ENCODE assay signal across 21 cellular contexts in the genomic region with DNA sequence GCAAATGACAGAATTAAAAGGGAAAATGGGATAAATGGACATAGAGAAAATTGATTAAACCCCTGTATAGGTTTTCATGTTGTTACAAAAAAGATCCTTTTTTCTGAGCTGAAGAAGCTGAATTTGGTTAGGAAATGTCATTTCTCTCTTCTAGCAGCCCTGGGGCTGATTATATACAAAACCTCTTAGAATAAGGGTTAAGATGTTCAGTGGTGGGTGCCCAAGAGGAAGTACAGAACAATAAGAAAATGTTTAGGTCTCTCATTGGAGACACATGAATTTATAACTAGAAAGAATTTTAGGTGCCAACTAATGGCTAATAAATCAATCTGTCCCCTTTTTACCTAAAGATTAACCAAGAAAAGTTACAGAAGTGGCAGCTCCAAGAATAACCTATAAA. TPM values are rescaled to one million over a fixed set of nuclear protein-coding genes. Genes with fewer than 3 reads are reported as not detected.
DNase-seq lines count a peak whose midpoint lies in the region; ATAC-seq and TF ChIP-seq lines count a peak whose summit lies in the region.
"Had no signal": no experiment of that assay in that cellular context is flagged by ENCODE, and none has a peak within 500 bp of the region (broad histone marks: within the 10 kb centered on the region; RNA-seq: fewer than 3 reads in every experiment).

No MANE protein-coding gene starts in this region.

- no peaks in the 10 kb centered on the region for H3K9me3 Mint-ChIP-seq in CD4-positive, CD25-positive, alpha-beta regulatory T cell
- no peaks in the 10 kb centered on the region for H3K9me3 Mint-ChIP-seq in effector memory CD8-positive, alpha-beta T cell
- H3K9me3 Mint-ChIP-seq: nephron had no signal

- H3K27me3 Mint-ChIP-seq in CD4-positive, CD25-positive, alpha-beta regulatory T cell = no peaks in the 10 kb centered on the region
- no peaks in the 10 kb centered on the region for H3K27me3 Mint-ChIP-seq in effector memory CD8-positive, alpha-beta T cell
- H3K27me3 Mint-ChIP-seq: progenitor cell of endocrine pancreas had no signal

- TF ChIP-seq CTCF in DND-41 (IDR thresholded peaks at IDR 0.05; ENCODE audit: borderline replicate concordance, extremely low read depth, low read length, poor library complexity, severe bottlenecking) = no peak
- TF ChIP-seq CTCF in OCI-LY7 (conservative IDR thresholded peaks at IDR 0.05; ENCODE audit: low read length) = no peak
- no peak for TF ChIP-seq CTCF in heart right ventricle (IDR thresholded peaks at IDR 0.05)

- H3K4me2 ChIP-seq in DND-41 (ENCODE audit: insufficient read depth, low read length) = peak overlapping the region; percentile 51
- H3K4me2 ChIP-seq in OCI-LY7 (ENCODE audit: low read length) = peak overlapping the region; percentile 81

- CTCF ChIA-PET in OCI-LY7 (lab: Charles Lee; ENCODE audit: unreplicated experiment) = interaction anchor here (1.4 to 1.5 kb wide), 2 partner anchors 10 to 15 kb away, joined by 4 read pairs; a partner anchor contains a TSS

- no peaks in the 10 kb centered on the region for H3K27me3 ChIP-seq in CD4-positive, CD25-positive, alpha-beta regulatory T cell (ENCODE audit: control insufficient read depth, insufficient read depth, low read length)
- H3K27me3 ChIP-seq in DND-41 (ENCODE audit: insufficient read depth, low read length, poor library complexity) = no peaks in the 10 kb centered on the region
- H3K27me3 ChIP-seq in heart right ventricle = no peaks in the 10 kb centered on the region
- H3K27me3 ChIP-seq: dorsolateral prefrontal cortex, upper lobe of right lung had no signal

- H3K27ac ChIP-seq in CD4-positive, CD25-positive, alpha-beta regulatory T cell (ENCODE audit: insufficient read depth, low read length, poor library complexity, severe bottlenecking) = no peak overlapping the region
- H3K27ac ChIP-seq in DND-41 (ENCODE audit: low read length) (peak overlapping the region; percentile 100), OCI-LY7 (ENCODE audit: low read depth, low read length, poor library complexity, severe bottlenecking) (peak overlapping the region; percentile 99), heart right ventricle (peak overlapping the region in 1 of 10 donors; percentile 62)
- H3K27ac ChIP-seq: C4-2B, dorsolateral prefrontal cortex, upper lobe of right lung had no signal

- H3K9me2 ChIP-seq in OCI-LY7 (ENCODE audit: insufficient read depth, low read length) = no peaks in the 10 kb centered on the region

- H3K36me3 Mint-ChIP-seq in CD4-positive, CD25-positive, alpha-beta regulatory T cell = peaks cover 14% of the 10 kb centered on the region
- no peaks in the 10 kb centered on the region for H3K36me3 Mint-ChIP-seq in effector memory CD8-positive, alpha-beta T cell (ENCODE audit: insufficient read depth)

- intact Hi-C loops in OCI-LY7 (cut with micrococcal nuclease; ENCODE audit: unreplicated experiment) = loop anchor here (1.0 to 5.0 kb wide), 2 partner anchors 8 to 99 kb away; no protein-coding TSS in a partner anchor
- intact Hi-C loops in heart right ventricle (cut with DNase I) = loop anchor here in 1 of 10 donors (10.0 kb wide), 1 partner anchor 82 kb away; no protein-coding TSS in a partner anchor

- H4K20me1 ChIP-seq in DND-41 (ENCODE audit: insufficient read depth, low read length) (peaks cover 2% of the 10 kb centered on the region; the same call in 1 of the 2 replicates), OCI-LY7 (ENCODE audit: insufficient read depth, low read length) (no peaks in the 10 kb centered on the region)

- peaks cover 93% of the 10 kb centered on the region for H3K79me2 ChIP-seq in DND-41 (ENCODE audit: insufficient read depth, low read length)
- H3K79me2 ChIP-seq in OCI-LY7 (ENCODE audit: insufficient read depth, low read depth, low read length) = peaks cover 99% of the 10 kb centered on the region

- no peak for DNase-seq in CD4-positive, CD25-positive, alpha-beta regulatory T cell
- DNase-seq in DND-41 = no peak
- peak; percentile 69 for DNase-seq in OCI-LY7 (ENCODE audit: low spot score)
- DNase-seq in effector memory CD8-positive, alpha-beta T cell = no peak
- no peak for DNase-seq in heart right ventricle
- DNase-seq in NCI-H1694 (lab: John Stamatoyannopoulos, UW) = no peak
- no peak for DNase-seq in activated gamma-delta T cell (lab: John Stamatoyannopoulos, UW)
- DNase-seq in NCI-H1417 (lab: John Stamatoyannopoulos, UW) = no peak
- DNase-seq: activated CD4-positive, alpha-beta T cell treated with anti-CD3 and anti-CD28 coated beads, Interleukin-2, amount 50 U/mL, for 1 hour; DMS79 treated with DMSO at 0.1 percent for 48 hours; dorsolateral prefrontal cortex; glutamatergic neuron; NCI-H1417 treated with DMSO at 0.1 percent for 48 hours; small intestine; T-helper 9 cell; upper lobe of right lung had no signal

- H3K4me1 Mint-ChIP-seq in CD4-positive, CD25-positive, alpha-beta regulatory T cell = peaks cover 51 to 81% (median 66%) of the 10 kb centered on the region in 4 donors
- peaks cover 44 to 74% of the 10 kb centered on the region in 2 donors for H3K4me1 Mint-ChIP-seq in effector memory CD8-positive, alpha-beta T cell (ENCODE audit: low read depth in 2 of 2)

- H3K36me3 ChIP-seq in CD4-positive, CD25-positive, alpha-beta regulatory T cell (ENCODE audit: control insufficient read depth, insufficient read depth, low read length) = no peaks in the 10 kb centered on the region
- H3K36me3 ChIP-seq in DND-41 (ENCODE audit: insufficient read depth, low read length) (peaks cover 10% of the 10 kb centered on the region; the same call in 1 of the 2 replicates), OCI-LY7 (ENCODE audit: insufficient read depth, low read length) (peaks cover 17% of the 10 kb centered on the region), heart right ventricle (no peaks in the 10 kb centered on the region)
- H3K36me3 ChIP-seq: upper lobe of right lung had no signal

- peak overlapping the region; percentile 65 for H3K9ac ChIP-seq in DND-41 (ENCODE audit: low read depth, low read length)

- POLR2A ChIA-PET in OCI-LY7 (lab: Charles Lee) = interaction anchor here (0.5 to 7.0 kb wide), 5 partner anchors 8 to 454 kb away, joined by 3 to 99 read pairs (median 15); a partner anchor contains a TSS

- H3K4me3 ChIP-seq in CD4-positive, CD25-positive, alpha-beta regulatory T cell (ENCODE audit: low read depth, low read length) = peak overlapping the region; percentile 41
- peak overlapping the region in 1 of 2 experiments; percentile 34; a peak in 2 of 4 replicates for H3K4me3 ChIP-seq in DND-41 (ENCODE audit: low read depth in 1 of 2, low read length in 2 of 2)
- H3K4me3 ChIP-seq in OCI-LY7 (ENCODE audit: low read depth, low read length, poor library complexity, severe bottlenecking) = peak overlapping the region; percentile 53
- H3K4me3 ChIP-seq in heart right ventricle = no peak overlapping the region
- H3K4me3 ChIP-seq: dorsolateral prefrontal cortex, K562, lung, upper lobe of right lung had no signal

- H3K4me3 Mint-ChIP-seq in CD4-positive, CD25-positive, alpha-beta regulatory T cell = peak overlapping the region; percentile 13 to 84 (median 52)
- H3K4me3 Mint-ChIP-seq in effector memory CD8-positive, alpha-beta T cell = peak overlapping the region; percentile 32 to 64
- H3K4me3 Mint-ChIP-seq: nephron had no signal

- peaks cover 60% of the 10 kb centered on the region for H3K4me1 ChIP-seq in CD4-positive, CD25-positive, alpha-beta regulatory T cell (ENCODE audit: control insufficient read depth, insufficient read depth, low read length, poor library complexity, severe bottlenecking)
- peaks cover 87% of the 10 kb centered on the region for H3K4me1 ChIP-seq in DND-41 (ENCODE audit: insufficient read depth, low read length)
- H3K4me1 ChIP-seq in OCI-LY7 (ENCODE audit: insufficient read depth, low read length, poor library complexity, severe bottlenecking) = peaks cover 90% of the 10 kb centered on the region
- peaks cover 0 to 69% (median 22%) of the 10 kb centered on the region in 9 donors for H3K4me1 ChIP-seq in heart right ventricle

- no peak for ATAC-seq in CD4-positive, CD25-positive, alpha-beta regulatory T cell (ENCODE audit: low read depth in 2 of 2)
- no peak for ATAC-seq in DND-41 (ENCODE audit: insufficient read depth, low read depth)
- ATAC-seq in effector memory CD8-positive, alpha-beta T cell (replicated peaks) = no peak
- ATAC-seq in heart right ventricle = no peak
- ATAC-seq: K562, upper lobe of right lung had no signal

- no TSS peak for BruUV-seq in OCI-LY7 (replicated peaks; lab: Mats Ljungman, UMichigan)

- H3K9me3 ChIP-seq in CD4-positive, CD25-positive, alpha-beta regulatory T cell (ENCODE audit: control insufficient read depth in 2 of 2, low read length in 2 of 2) = no peaks in the 10 kb centered on the region
- H3K9me3 ChIP-seq in DND-41 (ENCODE audit: insufficient read depth, low read length, severe bottlenecking) = no peaks in the 10 kb centered on the region
- H3K9me3 ChIP-seq in OCI-LY7 (ENCODE audit: low read length) = peaks cover 9% of the 10 kb centered on the region; the same call in 1 of the 2 replicates
- H3K9me3 ChIP-seq in heart right ventricle = no peaks in the 10 kb centered on the region
- H3K9me3 ChIP-seq: upper lobe of right lung had no signal

- peak overlapping the region; percentile 60 to 79 (median 69) for H3K27ac Mint-ChIP-seq in CD4-positive, CD25-positive, alpha-beta regulatory T cell
- H3K27ac Mint-ChIP-seq in effector memory CD8-positive, alpha-beta T cell = peak overlapping the region; percentile 76 to 90
- H3K27ac Mint-ChIP-seq: nephron, progenitor cell of endocrine pancreas had no signal

- no peak overlapping the region for H2AFZ ChIP-seq in DND-41 (ENCODE audit: low read depth, low read length)
- no peak overlapping the region for H2AFZ ChIP-seq in OCI-LY7 (ENCODE audit: low read length)

RNA-seq across cellular contexts. Expression of a gene that starts 14.2 kb away (rescaled TPM):
- 27.8 TPM for total RNA-seq in CD4-positive, CD25-positive, alpha-beta regulatory T cell
- 10 to 100 TPM; 23.4 to 33.0 (median 25.5) TPM for polyA plus RNA-seq in CD4-positive, CD25-positive, alpha-beta regulatory T cell
- 28.3 and 31.0 TPM in 2 replicates for total RNA-seq in OCI-LY7 (2014; rRNA removed; shearing (Covaris generic))
- 47.7 and 51.8 TPM in 2 replicates for total RNA-seq in OCI-LY7 (2022)
- 10 to 100 TPM in 4 of 10 donors, 1 to 10 TPM in 6; 8.5 to 14.8 (median 9.7) TPM for total RNA-seq in heart right ventricle
- polyA plus RNA-seq in heart right ventricle = 1 to 10 TPM; 2.6 to 5.1 TPM

RNA-seq across cellular contexts. Expression of a gene that starts 14.7 kb away (rescaled TPM):
- total RNA-seq in CD4-positive, CD25-positive, alpha-beta regulatory T cell = 7.2 TPM
- polyA plus RNA-seq in CD4-positive, CD25-positive, alpha-beta regulatory T cell = 10 to 100 TPM in 3 of 4 donors, 1 to 10 TPM in 1; 9.0 to 14.7 (median 10.8) TPM
- total RNA-seq in OCI-LY7 (2014; rRNA removed; shearing (Covaris generic)) = 5.6 and 8.7 TPM in 2 replicates
- total RNA-seq in OCI-LY7 (2022) = 12.1 and 14.2 TPM in 2 replicates
- total RNA-seq in heart right ventricle = 1 to 10 TPM; 3.8 to 8.5 (median 6.1) TPM
- 1 to 10 TPM; 5.7 to 7.2 TPM for polyA plus RNA-seq in heart right ventricle

Comparison
In these comparisons a context has a peak if more than half of its experiments do, and no peak if none do; other contexts are left out.
1. H3K4me3 ChIP-seq: peak in CD4-positive, CD25-positive, alpha-beta regulatory T cell (single experiment) and OCI-LY7 (single experiment); none in heart right ventricle (0 of 10).